ENCODE assay signal across 10 cellular contexts in genomic region chr6:15483060-15483459, GRCh38.
"Had no signal": no experiment of that assay in that cellular context is flagged by ENCODE, and none has a peak within 500 bp of the region (broad histone marks: within the 10 kb centered on the region; RNA-seq: fewer than 3 reads in every experiment).

No MANE protein-coding gene starts in this region.

- H3K9me3 ChIP-seq: ascending aorta, pancreas, thoracic aorta had no signal

- H3K27ac Mint-ChIP-seq: stimulated activated naive CD8-positive, alpha-beta T cell treated with anti-CD3 and anti-CD28 coated beads, Interleukin-15, amount 100 ng/mL, for 72 hours had no signal

- H3K27ac ChIP-seq: ascending aorta, pancreas, thoracic aorta had no signal

- DNase-seq: activated CD4-positive, alpha-beta T cell treated with anti-CD3 and anti-CD28 coated beads, Interleukin-2, amount 50 U/mL, for 4 hours; activated gamma-delta T cell; activated T-cell treated with anti-CD3 and anti-CD28 coated beads, Interleukin-2, amount 50 U/mL, for 4 hours; hippocampal formation; pancreas; stimulated activated CD4-positive, alpha-beta T cell treated with anti-CD3 and anti-CD28 coated beads, Interleukin-15, amount 100 ng/mL, for 24 hours; stimulated activated CD4-positive, alpha-beta T cell treated with anti-CD3 and anti-CD28 coated beads, Interleukin-4, amount 100 ng/mL, for 24 hours; stimulated activated naive CD8-positive, alpha-beta T cell treated with anti-CD3 and anti-CD28 coated beads, Interleukin-15, amount 100 ng/mL, for 72 hours had no signal

- H3K4me3 ChIP-seq: ascending aorta, pancreas, thoracic aorta had no signal

- H3K27me3 ChIP-seq: ascending aorta, pancreas had no signal

- H3K4me3 Mint-ChIP-seq: activated T-cell treated with anti-CD3 and anti-CD28 coated beads, Interleukin-2, amount 50 U/mL, for 4 hours; stimulated activated naive CD8-positive, alpha-beta T cell treated with anti-CD3 and anti-CD28 coated beads, Interleukin-15, amount 100 ng/mL, for 72 hours had no signal

- H3K27me3 Mint-ChIP-seq: stimulated activated naive CD8-positive, alpha-beta T cell treated with anti-CD3 and anti-CD28 coated beads, Interleukin-15, amount 100 ng/mL, for 72 hours had no signal

- ATAC-seq: stimulated activated naive CD8-positive, alpha-beta T cell treated with anti-CD3 and anti-CD28 coated beads, Interleukin-15, amount 100 ng/mL, for 72 hours had no signal

- H3K9me3 Mint-ChIP-seq: activated T-cell treated with anti-CD3 and anti-CD28 coated beads, Interleukin-2, amount 50 U/mL, for 4 hours; stimulated activated naive CD8-positive, alpha-beta T cell treated with anti-CD3 and anti-CD28 coated beads, Interleukin-15, amount 100 ng/mL, for 72 hours had no signal
